ENCODE assay signal across 12 cellular contexts in genomic region chrX:46777971-46778810, GRCh38. TPM values are rescaled to one million over a fixed set of nuclear protein-coding genes. Genes with fewer than 3 reads are reported as not detected.
DNase-seq lines count a peak whose midpoint lies in the region; ATAC-seq and TF ChIP-seq lines count a peak whose summit lies in the region.
"Had no signal": no experiment of that assay in that cellular context is flagged by ENCODE, and none has a peak within 500 bp of the region (broad histone marks: within the 10 kb centered on the region; RNA-seq: fewer than 3 reads in every experiment).

No MANE protein-coding gene starts in this region.

- ATAC-seq in Right ventricle myocardium inferior: no peak
- peak; percentile 62 for ATAC-seq in SK-N-SH treated with all-trans-retinoic acid at 6 μM for 48 hours
- ATAC-seq: GM12878 had no signal

- H3K27me3 ChIP-seq in cardiac muscle cell (no peaks in the 10 kb centered on the region), hepatocyte (no peaks in the 10 kb centered on the region)

- H3K4me3 Mint-ChIP-seq in type B pancreatic cell: no peak overlapping the region

- no peaks in the 10 kb centered on the region for H3K36me3 Mint-ChIP-seq in type B pancreatic cell
- H3K36me3 Mint-ChIP-seq: CD14-positive monocyte had no signal

- peak overlapping the region; percentile 36 for H3K4me2 ChIP-seq in hepatocyte
- H3K4me2 ChIP-seq: KMS-11 had no signal

- no peaks in the 10 kb centered on the region for H3K79me2 ChIP-seq in hepatocyte

- H3K27ac Mint-ChIP-seq in type B pancreatic cell: peak overlapping the region; percentile 64

- H3K4me1 ChIP-seq in cardiac muscle cell (ENCODE audit: low read depth) (no peaks in the 10 kb centered on the region), hepatocyte (ENCODE audit: insufficient read depth) (no peaks in the 10 kb centered on the region)

- no peak overlapping the region for H3K4me3 ChIP-seq in cardiac muscle cell
- H3K4me3 ChIP-seq in hepatocyte: no peak overlapping the region
- H3K4me3 ChIP-seq: GM12878 had no signal

- DNase-seq in cardiac muscle cell (ENCODE audit: low read depth in 1 of 2, low spot score in 1 of 2) (peak in 1 of 2 donors; percentile 68), Right ventricle myocardium inferior (ENCODE audit: missing footprints) (no peak), hepatocyte (ENCODE audit: low spot score) (no peak), type B pancreatic cell (ENCODE audit: extremely low spot score, unreplicated experiment) (no peak), cerebellum (ENCODE audit: low spot score) (no peak), NCI-H1930 (lab: John Stamatoyannopoulos, UW) (no peak), NCI-H446 (lab: John Stamatoyannopoulos, UW) (no peak)
- DNase-seq: activated effector memory CD4-positive, alpha-beta T cell treated with anti-CD3 and anti-CD28 coated beads, Interleukin-2, amount 50 U/mL, for 16 hours had no signal

- H3K9me3 ChIP-seq in cardiac muscle cell (ENCODE audit: low read depth): no peaks in the 10 kb centered on the region
- H3K9me3 ChIP-seq in hepatocyte (ENCODE audit: low read depth): no peaks in the 10 kb centered on the region

- H3K27ac ChIP-seq in cardiac muscle cell (peak overlapping the region; percentile 75), hepatocyte (no peak overlapping the region)
- H3K27ac ChIP-seq: KMS-11 had no signal

- H3K27me3 Mint-ChIP-seq in type B pancreatic cell: peaks cover 5% of the 10 kb centered on the region

- H3K4me1 Mint-ChIP-seq in type B pancreatic cell (ENCODE audit: unreplicated experiment): peaks cover 6% of the 10 kb centered on the region

- H3K36me3 ChIP-seq in cardiac muscle cell (no peaks in the 10 kb centered on the region), hepatocyte (replicated peaks; ENCODE audit: insufficient read depth, low read depth) (no peaks in the 10 kb centered on the region)

- 38% methylated on average over 7 of the region's 7 CpGs for WGBS in hepatocyte (ENCODE audit: low lambda C conversion rate, missing lambda C conversion rate)

- no peak overlapping the region for H2AFZ ChIP-seq in hepatocyte

- intact Hi-C loops in Right ventricle myocardium inferior (cut with DNase I): no loop called here

- H3K9me2 ChIP-seq in hepatocyte (replicated peaks; ENCODE audit: insufficient read depth): no peaks in the 10 kb centered on the region

- peaks cover 7% of the 10 kb centered on the region for H3K9me3 Mint-ChIP-seq in type B pancreatic cell

- no peaks in the 10 kb centered on the region for H4K20me1 ChIP-seq in hepatocyte (ENCODE audit: insufficient read depth, poor library complexity, severe bottlenecking)

- TF ChIP-seq CTCF in cardiac muscle cell (IDR thresholded peaks at IDR 0.05; ENCODE audit: low read depth, low read length) (no peak), hepatocyte (IDR thresholded peaks at IDR 0.05; ENCODE audit: poor library complexity) (no peak), type B pancreatic cell (conservative IDR thresholded peaks at IDR 0.05) (no peak)

TF ChIP-seq in SK-N-SH treated with all-trans-retinoic acid at 6 μM for 48 hours, 23 proteins besides CTCF, POLR2A, EP300 and RAD21:
- TF ChIP-seq ZNF565 (CRISPR knock-in tag; conservative IDR thresholded peaks at IDR 0.05; ENCODE audit: low read depth) (no peak), GLIS3 (CRISPR knock-in tag; IDR thresholded peaks at IDR 0.05) (no peak), OSR1 (CRISPR knock-in tag; IDR thresholded peaks at IDR 0.05) (no peak), SNAI2 (CRISPR knock-in tag; IDR thresholded peaks at IDR 0.05) (no peak), TOX (CRISPR knock-in tag; IDR thresholded peaks at IDR 0.05; ENCODE audit: borderline replicate concordance) (no peak), ZFP30 (CRISPR knock-in tag; IDR thresholded peaks at IDR 0.05) (no peak), PPARA (CRISPR knock-in tag; IDR thresholded peaks at IDR 0.05; ENCODE audit: borderline replicate concordance) (no peak), ZNF70 (CRISPR knock-in tag; IDR thresholded peaks at IDR 0.05) (no peak), CREB5 (CRISPR knock-in tag; IDR thresholded peaks at IDR 0.05; ENCODE audit: low read depth) (no peak), PATZ1 (CRISPR knock-in tag; IDR thresholded peaks at IDR 0.05; ENCODE audit: borderline replicate concordance) (no peak), BACH2 (CRISPR knock-in tag; IDR thresholded peaks at IDR 0.05; ENCODE audit: borderline replicate concordance) (no peak), TCF4 (CRISPR knock-in tag; IDR thresholded peaks at IDR 0.05; ENCODE audit: borderline replicate concordance) (no peak), ARNTL (CRISPR knock-in tag; IDR thresholded peaks at IDR 0.05; ENCODE audit: borderline replicate concordance, low read depth) (no peak), CSDC2 (CRISPR knock-in tag; IDR thresholded peaks at IDR 0.05) (no peak), ZFP3 (CRISPR knock-in tag; IDR thresholded peaks at IDR 0.05) (no peak), ESRRG (CRISPR knock-in tag; IDR thresholded peaks at IDR 0.05) (no peak), ZC3H10 (CRISPR knock-in tag; IDR thresholded peaks at IDR 0.05) (no peak), RARB (CRISPR knock-in tag; IDR thresholded peaks at IDR 0.05) (no peak)
- TF ChIP-seq, protein P1, sequence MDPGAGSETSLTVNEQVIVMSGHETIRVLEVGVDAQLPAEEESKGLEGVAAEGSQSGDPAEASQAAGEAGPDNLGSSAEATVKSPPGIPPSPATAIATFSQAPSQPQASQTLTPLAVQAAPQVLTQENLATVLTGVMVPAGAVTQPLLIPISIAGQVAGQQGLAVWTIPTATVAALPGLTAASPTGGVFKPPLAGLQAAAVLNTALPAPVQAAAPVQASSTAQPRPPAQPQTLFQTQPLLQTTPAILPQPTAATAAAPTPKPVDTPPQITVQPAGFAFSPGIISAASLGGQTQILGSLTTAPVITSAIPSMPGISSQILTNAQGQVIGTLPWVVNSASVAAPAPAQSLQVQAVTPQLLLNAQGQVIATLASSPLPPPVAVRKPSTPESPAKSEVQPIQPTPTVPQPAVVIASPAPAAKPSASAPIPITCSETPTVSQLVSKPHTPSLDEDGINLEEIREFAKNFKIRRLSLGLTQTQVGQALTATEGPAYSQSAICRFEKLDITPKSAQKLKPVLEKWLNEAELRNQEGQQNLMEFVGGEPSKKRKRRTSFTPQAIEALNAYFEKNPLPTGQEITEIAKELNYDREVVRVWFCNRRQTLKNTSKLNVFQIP (CRISPR knock-in tag; IDR thresholded peaks at IDR 0.05; ENCODE audit: borderline replicate concordance, low read depth): no peak
- TF ChIP-seq, protein P2, sequence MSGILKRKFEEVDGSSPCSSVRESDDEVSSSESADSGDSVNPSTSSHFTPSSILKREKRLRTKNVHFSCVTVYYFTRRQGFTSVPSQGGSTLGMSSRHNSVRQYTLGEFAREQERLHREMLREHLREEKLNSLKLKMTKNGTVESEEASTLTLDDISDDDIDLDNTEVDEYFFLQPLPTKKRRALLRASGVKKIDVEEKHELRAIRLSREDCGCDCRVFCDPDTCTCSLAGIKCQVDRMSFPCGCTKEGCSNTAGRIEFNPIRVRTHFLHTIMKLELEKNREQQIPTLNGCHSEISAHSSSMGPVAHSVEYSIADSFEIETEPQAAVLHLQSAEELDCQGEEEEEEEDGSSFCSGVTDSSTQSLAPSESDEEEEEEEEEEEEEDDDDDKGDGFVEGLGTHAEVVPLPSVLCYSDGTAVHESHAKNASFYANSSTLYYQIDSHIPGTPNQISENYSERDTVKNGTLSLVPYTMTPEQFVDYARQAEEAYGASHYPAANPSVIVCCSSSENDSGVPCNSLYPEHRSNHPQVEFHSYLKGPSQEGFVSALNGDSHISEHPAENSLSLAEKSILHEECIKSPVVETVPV (CRISPR knock-in tag; IDR thresholded peaks at IDR 0.05): no peak
TF ChIP-seq in SK-N-SH treated with all-trans-retinoic acid at 6 μM for 48 hours: peak in this region for 0.

RNA-seq across cellular contexts. Expression of gene SLC9A7, which starts 19.3 kb away (rescaled TPM):
- total RNA-seq in cardiac muscle cell: 16.6 and 19.6 TPM in 2 replicates
- 2.2 and 4.3 TPM in 2 replicates for polyA plus RNA-seq in cardiac muscle cell
- total RNA-seq in Right ventricle myocardium inferior: 2.5 TPM
- total RNA-seq in hepatocyte: 7.7 and 8.1 TPM in 2 replicates
- 2.0 and 3.6 TPM in 2 replicates for polyA plus RNA-seq in hepatocyte
- 7.5 and 10.9 TPM in 2 replicates for total RNA-seq in type B pancreatic cell (ENCODE audit: low replicate concordance)
- 30.2 TPM for total RNA-seq in cerebellum

RNA-seq across cellular contexts. Expression of gene RP2, which starts 58.7 kb away (rescaled TPM):
- total RNA-seq in cardiac muscle cell (2.4 and 2.7 TPM in 2 replicates), Right ventricle myocardium inferior (3.8 TPM), hepatocyte (23.2 and 24.4 TPM in 2 replicates), type B pancreatic cell (ENCODE audit: low replicate concordance) (7.7 TPM in 2 replicates), cerebellum (16.8 TPM)
- polyA plus RNA-seq in cardiac muscle cell (3.8 and 5.4 TPM in 2 replicates), hepatocyte (9.3 and 9.5 TPM in 2 replicates)
